ENCODE assay signal across 10 cellular contexts in the genomic region with DNA sequence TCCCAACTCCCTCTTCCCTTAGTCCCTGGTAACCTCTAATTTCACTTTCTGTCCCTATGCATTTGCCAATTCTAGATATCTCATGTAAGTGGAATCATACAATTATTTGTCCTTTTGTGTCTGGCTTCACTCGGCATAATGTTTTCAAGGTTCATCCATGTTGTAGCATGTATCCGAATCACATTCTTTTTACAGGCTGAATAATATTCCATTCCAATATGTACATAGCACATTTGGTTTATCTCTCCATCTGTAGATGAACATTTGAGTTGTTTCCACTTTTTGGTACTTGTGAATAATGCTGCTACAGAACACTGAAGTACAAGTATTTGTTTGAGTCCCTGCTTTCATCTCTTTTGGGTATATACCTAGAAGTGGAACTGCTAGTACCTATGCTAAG. TPM values are rescaled to one million over a fixed set of nuclear protein-coding genes. Genes with fewer than 3 reads are reported as not detected.
A peak's percentile ranks its signal among the peaks of the same experiment; 100 is the strongest.
DNase-seq lines count a peak whose midpoint lies in the region; ATAC-seq, FAIRE-seq and TF ChIP-seq lines count a peak whose summit lies in the region.
"Had no signal": no experiment of that assay in that cellular context is flagged by ENCODE, and none has a peak within 500 bp of the region (broad histone marks: within the 10 kb centered on the region; RNA-seq: fewer than 3 reads in every experiment).

No MANE protein-coding gene starts in this region.

- H3K9me3 ChIP-seq in CD4-positive, alpha-beta memory T cell (ENCODE audit: control insufficient read depth in 1 of 2, low read length in 2 of 2): no peaks in the 10 kb centered on the region
- H3K9me3 ChIP-seq in HEK293 (ENCODE audit: control insufficient read depth, insufficient read depth, low read depth, low read length) (no peaks in the 10 kb centered on the region), GM12878 (replicated peaks; ENCODE audit: control insufficient read depth, insufficient read depth, low read length) (no peaks in the 10 kb centered on the region; the same call in 2 of the 3 replicates), neuronal stem cell (replicated peaks in 1 of 2; ENCODE audit: control insufficient read depth in 2 of 2, insufficient read depth in 1 of 2, low read depth in 1 of 2, low read length in 2 of 2) (no peaks in the 10 kb centered on the region)

- no peak overlapping the region for H4K8ac ChIP-seq in neuronal stem cell (ENCODE audit: low read depth, low read length)

- WGBS in GM12878 (ENCODE audit: insufficient coverage, insufficient replicate concordance, low lambda C conversion rate, missing lambda C conversion rate): 100% methylated on average over 2 of the region's 2 CpGs
- no CpG with 5 or more reads among the region's 2 CpGs for WGBS in neuronal stem cell (ENCODE audit: extremely low coverage in 2 of 2, insufficient read length in 2 of 2, insufficient replicate concordance in 1 of 2), 2 donors

- peaks cover 0 to 2% of the 10 kb centered on the region in 2 donors for H3K27me3 Mint-ChIP-seq in CD4-positive, alpha-beta memory T cell

- FAIRE-seq in GM12878 (lab: Jason Lieb, UNC): no peak
- FAIRE-seq: TTC549 had no signal

- TF ChIP-seq RAD21 in GM12878 (IDR thresholded peaks at IDR 0.05; ENCODE audit: insufficient read depth, low read depth, low read length): no peak

- no peak for TF ChIP-seq CTCF in HEK293 (tag by site-specific recombination; IDR thresholded peaks at IDR 0.05)
- TF ChIP-seq CTCF in GM12878 (IDR thresholded peaks at IDR 0.05 in 2 of 3, conservative IDR thresholded peaks at IDR 0.05 in 1 of 3; ENCODE audit: control insufficient read depth in 2 of 3, extremely low read depth in 1 of 3, insufficient read depth in 1 of 3, low read depth in 3 of 3, low read length in 3 of 3): no peak

- TF ChIP-seq POLR2A in GM12878 (IDR thresholded peaks at IDR 0.05; ENCODE audit: low read depth, low read length): no peak

- no peak for DNase-seq in CD4-positive, alpha-beta memory T cell
- DNase-seq in GM12878 (ENCODE audit: low read depth, low spot score) (no peak), neuronal stem cell (ENCODE audit: low spot score) (no peak), head of caudate nucleus (no peak), NCI-H2196 treated with DMSO at 0.1 percent for 48 hours (lab: John Stamatoyannopoulos, UW; ENCODE audit: unreplicated experiment) (no peak), COLO829 (ENCODE audit: low spot score) (no peak)
- DNase-seq: stimulated activated CD8-positive, alpha-beta memory T cell treated with anti-CD3 and anti-CD28 coated beads, Interleukin-4, amount 100 ng/mL, for 48 hours had no signal

- H3K79me1 ChIP-seq in neuronal stem cell (ENCODE audit: low read depth, low read length): no peaks in the 10 kb centered on the region

- H3K18ac ChIP-seq in neuronal stem cell (ENCODE audit: low read length): no peak overlapping the region

- H3K36me3 ChIP-seq in CD4-positive, alpha-beta memory T cell (ENCODE audit: insufficient read depth, low read length): no peaks in the 10 kb centered on the region
- H3K36me3 ChIP-seq in HEK293 (ENCODE audit: control insufficient read depth in 2 of 2, insufficient read depth in 1 of 2, low read length in 2 of 2): peaks cover 0 to 10% of the 10 kb centered on the region in 2 experiments; a peak in 1 of 3 replicates
- no peaks in the 10 kb centered on the region for H3K36me3 ChIP-seq in GM12878 (ENCODE audit: control insufficient read depth in 2 of 2, insufficient read depth in 2 of 2, low read length in 1 of 2)
- H3K36me3 ChIP-seq in neuronal stem cell (replicated peaks in 1 of 2; ENCODE audit: control insufficient read depth in 2 of 2, insufficient read depth in 2 of 2, low read length in 2 of 2): peaks cover 2 to 16% of the 10 kb centered on the region in 2 donors

- H3K9me3 Mint-ChIP-seq in CD4-positive, alpha-beta memory T cell: no peaks in the 10 kb centered on the region

- peak overlapping the region in 7 of 8 donors; percentile 36 to 100 (median 99) for H3K4me3 Mint-ChIP-seq in CD4-positive, alpha-beta memory T cell

- H2BK120ac ChIP-seq in neuronal stem cell (ENCODE audit: low read depth, low read length): no peak overlapping the region

- H2BK15ac ChIP-seq in neuronal stem cell (ENCODE audit: low read length): no peak overlapping the region

- peaks cover 39% of the 10 kb centered on the region for H3K79me2 ChIP-seq in GM12878 (ENCODE audit: control insufficient read depth, insufficient read depth, low read length)

- H3K4me2 ChIP-seq in GM12878 (ENCODE audit: control insufficient read depth, insufficient read depth) (peak overlapping the region; percentile 80), neuronal stem cell (ENCODE audit: insufficient read depth, low read length, poor library complexity, severe bottlenecking) (no peak overlapping the region)

- H4K20me1 ChIP-seq in GM12878 (ENCODE audit: control insufficient read depth, insufficient read depth): no peaks in the 10 kb centered on the region

- H3K9ac ChIP-seq in GM12878 (ENCODE audit: control insufficient read depth, insufficient read depth, low read length) (no peak overlapping the region), neuronal stem cell (ENCODE audit: low read depth, low read length, poor library complexity) (no peak overlapping the region)

- no peak overlapping the region for H3K23ac ChIP-seq in neuronal stem cell (ENCODE audit: low read depth, low read length, poor library complexity)

- RAD21 ChIA-PET in GM12878 (lab: Charles Lee; ENCODE audit: unreplicated experiment): interaction anchor here (7.2 kb wide), 1 partner anchor 15 kb away, joined by 134 read pairs; no protein-coding TSS in a partner anchor

- H2AK5ac ChIP-seq in neuronal stem cell (ENCODE audit: low read depth, low read length): no peak overlapping the region

- no peak overlapping the region for H4K91ac ChIP-seq in neuronal stem cell (ENCODE audit: low read depth, low read length, poor library complexity)

- H3K27ac ChIP-seq in CD4-positive, alpha-beta memory T cell (ENCODE audit: low read depth, low read length): no peak overlapping the region
- no peak overlapping the region for H3K27ac ChIP-seq in HEK293 (ENCODE audit: extremely low read depth, low read depth, low read length)
- H3K27ac ChIP-seq in GM12878 (ENCODE audit: control insufficient read depth, insufficient read depth): no peak overlapping the region; the same call in 1 of the 2 replicates
- H3K27ac ChIP-seq in neuronal stem cell (replicated peaks; ENCODE audit: low read length): no peak overlapping the region

- no peaks in the 10 kb centered on the region for H3K27me3 ChIP-seq in CD4-positive, alpha-beta memory T cell (ENCODE audit: insufficient read depth, low read length)
- no peaks in the 10 kb centered on the region for H3K27me3 ChIP-seq in GM12878 (replicated peaks in 1 of 2; ENCODE audit: control insufficient read depth in 2 of 2, insufficient read depth in 2 of 2, low read length in 1 of 2)
- H3K27me3 ChIP-seq in neuronal stem cell (ENCODE audit: control insufficient read depth in 3 of 3, insufficient read depth in 3 of 3, low read depth in 1 of 3, low read length in 3 of 3): no peaks in the 10 kb centered on the region

- no peak overlapping the region for H3K4me3 ChIP-seq in CD4-positive, alpha-beta memory T cell (ENCODE audit: low read length in 2 of 2)
- H3K4me3 ChIP-seq in HEK293 (ENCODE audit: low read depth, low read length) (no peak overlapping the region), GM12878 (no peak overlapping the region), neuronal stem cell (ENCODE audit: low read length in 2 of 2) (no peak overlapping the region)

- no peak overlapping the region for H3K14ac ChIP-seq in neuronal stem cell (ENCODE audit: low read length)

- POLR2A ChIA-PET in CD4-positive, alpha-beta memory T cell (lab: Charles Lee; ENCODE audit: partially characterized antibody): interaction anchor here (0.9 kb wide), 1 partner anchor 1542 kb away, joined by 5 read pairs; a partner anchor contains a TSS
- POLR2A ChIA-PET in HEK293 (lab: Yijun Ruan, JAX): no interaction called here
- POLR2A ChIA-PET in GM12878 (lab: Charles Lee): interaction anchor here (5.3 kb wide), 1 partner anchor 14 kb away, joined by 98 read pairs; no protein-coding TSS in a partner anchor

- H2BK5ac ChIP-seq in neuronal stem cell (ENCODE audit: low read length): no peak overlapping the region

- H2AFZ ChIP-seq in GM12878 (ENCODE audit: control insufficient read depth, low read depth, low read length) (no peak overlapping the region), neuronal stem cell (ENCODE audit: low read length) (peak overlapping the region; percentile 88)

- in situ Hi-C loops in GM12878 (cut with MboI): no loop called here

- peaks cover 33% of the 10 kb centered on the region for H3K4me1 ChIP-seq in CD4-positive, alpha-beta memory T cell (ENCODE audit: insufficient read depth, low read length)
- H3K4me1 ChIP-seq in HEK293 (ENCODE audit: control insufficient read depth, insufficient read depth, low read length) (no peaks in the 10 kb centered on the region), GM12878 (ENCODE audit: control insufficient read depth, insufficient read depth, low read length) (peaks cover 9% of the 10 kb centered on the region), neuronal stem cell (ENCODE audit: control insufficient read depth in 2 of 2, insufficient read depth in 1 of 2, low read depth in 1 of 2, low read length in 2 of 2) (peaks cover 5 to 9% of the 10 kb centered on the region in 2 donors)

- H3K27ac Mint-ChIP-seq in CD4-positive, alpha-beta memory T cell: peak overlapping the region; percentile 59 to 99 (median 93)

- no peak overlapping the region for H2BK12ac ChIP-seq in neuronal stem cell (ENCODE audit: low read length)

- peaks cover 4 to 11% of the 10 kb centered on the region in 2 donors for H3K36me3 Mint-ChIP-seq in CD4-positive, alpha-beta memory T cell

- intact Hi-C loops in CD4-positive, alpha-beta memory T cell (cut with micrococcal nuclease): loop anchor here (1.0 to 5.0 kb wide), 3 partner anchors 826 to 888 kb away; a partner anchor contains a TSS
- intact Hi-C loops in GM12878 (cut with micrococcal nuclease; ENCODE audit: unreplicated experiment): no loop called here
- intact Hi-C loops in head of caudate nucleus (cut with DNase I): no loop called here

- no TSS peak for BruUV-seq in GM12878 (replicated peaks; lab: Mats Ljungman, UMichigan)

- ATAC-seq in GM12878 (no peak), HG03565 (IDR thresholded peaks at IDR 0.05; ENCODE audit: unreplicated experiment) (no peak)

- peaks cover 33 to 44% (median 39%) of the 10 kb centered on the region in 4 donors for H3K4me1 Mint-ChIP-seq in CD4-positive, alpha-beta memory T cell

- no peak overlapping the region for H3K4ac ChIP-seq in neuronal stem cell (ENCODE audit: low read length)

- no peak for TF ChIP-seq EP300 in GM12878 (IDR thresholded peaks at IDR 0.05; ENCODE audit: borderline replicate concordance in 1 of 2, control insufficient read depth in 1 of 2, low read depth in 2 of 2, low read length in 2 of 2)

- CTCF ChIA-PET in CD4-positive, alpha-beta memory T cell (lab: Charles Lee; ENCODE audit: partially characterized antibody): interaction anchor here (0.8 kb wide), 1 partner anchor 12 kb away, joined by 4 read pairs; no protein-coding TSS in a partner anchor
- CTCF ChIA-PET in HEK293 (lab: Yijun Ruan, JAX) (interaction anchor here (0.7 to 1.4 kb wide), 4 partner anchors 12 to 842 kb away, joined by 3 to 5 read pairs (median 3); no protein-coding TSS in a partner anchor), GM12878 (lab: Yijun Ruan, JAX) (interaction anchor here (5.5 kb wide), 1 partner anchor 15 kb away, joined by 74 read pairs; no protein-coding TSS in a partner anchor)

- SMC1A ChIA-PET in GM12878 (lab: Charles Lee; ENCODE audit: uncharacterized antibody, unreplicated experiment): interaction anchor here (1.0 to 6.9 kb wide), 2 partner anchors 12 to 15 kb away, joined by 4 to 173 read pairs; no protein-coding TSS in a partner anchor

RNA-seq across cellular contexts. Expression of a gene that starts 0.9 kb away (rescaled TPM):
- 10 to 100 TPM; 22.1 to 25.2 TPM for total RNA-seq in CD4-positive, alpha-beta memory T cell
- 10 to 100 TPM; 33.4 to 33.7 TPM for polyA plus RNA-seq in CD4-positive, alpha-beta memory T cell
- 211 and 228 TPM in 2 replicates for total RNA-seq in GM12878 (2013; cell fraction: nucleolus; rRNA removed)
- 17.9 and 22.4 TPM in 2 replicates for total RNA-seq in GM12878 (2014; rRNA removed)
- 24.4 and 25.0 TPM in 2 replicates for total RNA-seq in GM12878 (2014; rRNA removed; fragmentation: Illumina TruSeq; extraction: Trizol)
- total RNA-seq in GM12878 (2021): 24.9 and 25.7 TPM in 2 replicates
- polyA plus RNA-seq in GM12878 (2011; ENCODE audit: low read depth): 7.9 TPM
- polyA plus RNA-seq in GM12878 (2011; rRNA removed): 48.5 and 90.0 TPM in 2 replicates
- 6.5 and 7.6 TPM in 2 replicates for polyA plus RNA-seq in GM12878 (2011; cell fraction: cytosol; rRNA removed)
- 45.0 and 45.9 TPM in 2 replicates for polyA plus RNA-seq in GM12878 (2011; cell fraction: nucleus; rRNA removed)
- 30.5 and 33.0 TPM in 2 replicates for polyA plus RNA-seq in GM12878 (2012)
- 19.4 and 23.2 TPM in 2 replicates for polyA plus RNA-seq in GM12878 (2014; fragmentation: Illumina TruSeq; extraction: Trizol)
- 100 to 1,000 TPM in 1 of 2 experiments, 10 to 100 TPM in 1; 97.0 to 112 TPM for polyA plus RNA-seq in GM12878 (2014; fragmentation: Nextera tagmentation; extraction: Ambion mirVana)
- 19.8 and 32.5 TPM in 2 replicates for polyA plus RNA-seq in GM12878 (2014; rRNA removed)
- polyA plus RNA-seq in GM12878 (2016; fragmentation: Nextera tagmentation; extraction: Ambion mirVana): 10 to 100 TPM; 70.0 to 83.0 TPM
- polyA minus RNA-seq in GM12878 (2011; rRNA and poly(A)+ RNA removed): 20.7 and 26.6 TPM in 2 replicates
- 7.5 and 13.2 TPM in 2 replicates for polyA minus RNA-seq in GM12878 (2011; cell fraction: cytosol; rRNA and poly(A)+ RNA removed)
- polyA minus RNA-seq in GM12878 (2011; cell fraction: nucleus; rRNA and poly(A)+ RNA removed): 73.3 and 111 TPM in 2 replicates
- 13.2 TPM for polyA plus RNA-seq in neuronal stem cell (2013, experiment 1 of 2)
- polyA plus RNA-seq in neuronal stem cell (2013, experiment 2 of 2): 14.2 TPM
